16 cellular contexts compared by ENCODE assay signal in genomic region chr11:47396049-47396320, GRCh38. TPM values are rescaled to one million over a fixed set of nuclear protein-coding genes. Genes with fewer than 3 reads are reported as not detected.
DNase-seq lines count a peak whose midpoint lies in the region; ATAC-seq and TF ChIP-seq lines count a peak whose summit lies in the region.
"Had no signal": no experiment of that assay in that cellular context is flagged by ENCODE, and none has a peak within 500 bp of the region (broad histone marks: within the 10 kb centered on the region; RNA-seq: fewer than 3 reads in every experiment).

No MANE protein-coding gene starts in this region.

- peaks cover 46% of the 10 kb centered on the region for H3K4me1 Mint-ChIP-seq in activated naive CD4-positive, alpha-beta T cell treated with anti-CD3 and anti-CD28 coated beads, Interleukin-2, amount 50 U/mL, for 24 hours
- H3K4me1 Mint-ChIP-seq in activated T-helper 1 cell treated with anti-CD3 and anti-CD28 coated beads, Interleukin-12 subunit alpha, Interleukin-12 subunit beta, Interleukin-2, Interleukin-4 antibody, amounts not matched to agents 30 ng/mL and 10 ng/mL and 1 ng/mL, durations not matched to agents 14 hours and 24 hours and 36 hours (ENCODE audit: low read depth): peaks cover 20% of the 10 kb centered on the region

- no peaks in the 10 kb centered on the region for H3K36me3 Mint-ChIP-seq in activated naive CD4-positive, alpha-beta T cell treated with anti-CD3 and anti-CD28 coated beads, Interleukin-2, amount 50 U/mL, for 24 hours
- H3K36me3 Mint-ChIP-seq in activated T-helper 1 cell treated with anti-CD3 and anti-CD28 coated beads, Interleukin-12 subunit alpha, Interleukin-12 subunit beta, Interleukin-2, Interleukin-4 antibody, amounts not matched to agents 30 ng/mL and 10 ng/mL and 1 ng/mL, durations not matched to agents 14 hours and 24 hours and 36 hours (ENCODE audit: low read depth): no peaks in the 10 kb centered on the region

- H3K9me3 Mint-ChIP-seq in activated naive CD4-positive, alpha-beta T cell treated with anti-CD3 and anti-CD28 coated beads, Interleukin-2, amount 50 U/mL, for 24 hours: no peaks in the 10 kb centered on the region
- no peaks in the 10 kb centered on the region for H3K9me3 Mint-ChIP-seq in activated T-helper 1 cell treated with anti-CD3 and anti-CD28 coated beads, Interleukin-12 subunit alpha, Interleukin-12 subunit beta, Interleukin-2, Interleukin-4 antibody, amounts not matched to agents 30 ng/mL and 10 ng/mL and 1 ng/mL, durations not matched to agents 14 hours and 24 hours and 36 hours
- H3K9me3 Mint-ChIP-seq: GM23338 had no signal

- H3K36me3 ChIP-seq in mucosa of descending colon (ENCODE audit: low read depth) (no peaks in the 10 kb centered on the region), tibial nerve (no peaks in the 10 kb centered on the region)

- no peaks in the 10 kb centered on the region for H3K27me3 ChIP-seq in tibial nerve

- no peak for DNase-seq in activated naive CD4-positive, alpha-beta T cell (lab: John Stamatoyannopoulos, UW)
- DNase-seq in activated T-helper 1 cell treated with anti-CD3 and anti-CD28 coated beads, Interleukin-12 subunit alpha, Interleukin-12 subunit beta, Interleukin-2, Interleukin-4 antibody, amounts not matched to agents 30 ng/mL and 10 ng/mL and 1 ng/mL, durations not matched to agents 14 hours and 24 hours and 36 hours (ENCODE audit: low spot score): no peak
- DNase-seq in mucosa of descending colon (peak in 2 of 3 donors; percentile 14 to 48), tibial nerve (ENCODE audit: low spot score in 2 of 2) (no peak), NCI-H2029 (lab: John Stamatoyannopoulos, UW) (no peak), anterior cingulate cortex (lab: John Stamatoyannopoulos, UW) (no peak), coronary artery (ENCODE audit: low spot score) (no peak)
- DNase-seq: DND-41; effector CD8-positive, alpha-beta T cell; foreskin melanocyte; NCI-H2227 treated with DMSO at 0.1 percent for 48 hours; small intestine had no signal

- H3K4me3 Mint-ChIP-seq in activated naive CD4-positive, alpha-beta T cell treated with anti-CD3 and anti-CD28 coated beads, Interleukin-2, amount 50 U/mL, for 24 hours: no peak overlapping the region
- no peak overlapping the region for H3K4me3 Mint-ChIP-seq in activated T-helper 1 cell treated with anti-CD3 and anti-CD28 coated beads, Interleukin-12 subunit alpha, Interleukin-12 subunit beta, Interleukin-2, Interleukin-4 antibody, amounts not matched to agents 30 ng/mL and 10 ng/mL and 1 ng/mL, durations not matched to agents 14 hours and 24 hours and 36 hours
- H3K4me3 Mint-ChIP-seq: GM23338 had no signal

- WGBS in tibial nerve, 2 donors: 92% methylated on average over 3 of the region's 3 CpGs

- H3K9me3 ChIP-seq in mucosa of descending colon: no peaks in the 10 kb centered on the region
- no peaks in the 10 kb centered on the region for H3K9me3 ChIP-seq in tibial nerve

- TF ChIP-seq EP300 in tibial nerve (IDR thresholded peaks at IDR 0.05): no peak

- ATAC-seq in mucosa of descending colon: no peak
- ATAC-seq: GM23338 had no signal

- peak overlapping the region in 3 of 4 donors; percentile 80 to 89 (median 87) for H3K27ac ChIP-seq in tibial nerve
- peak overlapping the region in 1 of 2 donors; percentile 93 for H3K27ac ChIP-seq in coronary artery

- H3K4me3 ChIP-seq in mucosa of descending colon (no peak overlapping the region), tibial nerve (no peak overlapping the region), coronary artery (no peak overlapping the region)
- H3K4me3 ChIP-seq: GM23338 had no signal

- H3K27me3 Mint-ChIP-seq in activated naive CD4-positive, alpha-beta T cell treated with anti-CD3 and anti-CD28 coated beads, Interleukin-2, amount 50 U/mL, for 24 hours: no peaks in the 10 kb centered on the region
- no peaks in the 10 kb centered on the region for H3K27me3 Mint-ChIP-seq in activated T-helper 1 cell treated with anti-CD3 and anti-CD28 coated beads, Interleukin-12 subunit alpha, Interleukin-12 subunit beta, Interleukin-2, Interleukin-4 antibody, amounts not matched to agents 30 ng/mL and 10 ng/mL and 1 ng/mL, durations not matched to agents 14 hours and 24 hours and 36 hours (ENCODE audit: insufficient read depth)

- TF ChIP-seq POLR2A in tibial nerve (IDR thresholded peaks at IDR 0.05): no peak

- H3K27ac Mint-ChIP-seq in activated naive CD4-positive, alpha-beta T cell treated with anti-CD3 and anti-CD28 coated beads, Interleukin-2, amount 50 U/mL, for 24 hours: peak overlapping the region; percentile 98
- peak overlapping the region; percentile 87 for H3K27ac Mint-ChIP-seq in activated T-helper 1 cell treated with anti-CD3 and anti-CD28 coated beads, Interleukin-12 subunit alpha, Interleukin-12 subunit beta, Interleukin-2, Interleukin-4 antibody, amounts not matched to agents 30 ng/mL and 10 ng/mL and 1 ng/mL, durations not matched to agents 14 hours and 24 hours and 36 hours
- H3K27ac Mint-ChIP-seq: GM23338 had no signal

- H3K4me1 ChIP-seq in mucosa of descending colon (ENCODE audit: low read depth): peaks cover 3% of the 10 kb centered on the region
- peaks cover 3 to 29% (median 13%) of the 10 kb centered on the region in 4 donors for H3K4me1 ChIP-seq in tibial nerve

- TF ChIP-seq CTCF in mucosa of descending colon (IDR thresholded peaks at IDR 0.05) (no peak), tibial nerve (IDR thresholded peaks at IDR 0.05) (no peak), coronary artery (IDR thresholded peaks at IDR 0.05) (no peak)

- intact Hi-C loops in activated T-helper 1 cell treated with anti-CD3 and anti-CD28 coated beads, Interleukin-12 subunit alpha, Interleukin-12 subunit beta, Interleukin-2, Interleukin-4 antibody, amounts not matched to agents 30 ng/mL and 10 ng/mL and 1 ng/mL, durations not matched to agents 14 hours and 24 hours and 36 hours (cut with micrococcal nuclease): no loop called here
- intact Hi-C loops in mucosa of descending colon (cut with DNase I, micrococcal nuclease): no loop called here

RNA-seq across cellular contexts. Expression of gene SLC39A13, which starts 12.4 kb away (rescaled TPM):
- 15.5 and 16.2 TPM in 2 replicates for total RNA-seq in activated T-helper 1 cell treated with anti-CD3 and anti-CD28 coated beads, Interleukin-12 subunit alpha, Interleukin-12 subunit beta, Interleukin-2, Interleukin-4 antibody, amounts not matched to agents 30 ng/mL and 10 ng/mL and 1 ng/mL, durations not matched to agents 14 hours and 24 hours and 36 hours
- total RNA-seq in mucosa of descending colon: 10 to 100 TPM; 14.4 to 30.9 (median 21.4) TPM
- total RNA-seq in tibial nerve: 100 to 1,000 TPM in 3 of 4 donors, 10 to 100 TPM in 1; 91.6 to 142 (median 116) TPM

RNA-seq across cellular contexts. Expression of gene SPI1, which starts 17.6 kb away (rescaled TPM):
- total RNA-seq in activated T-helper 1 cell treated with anti-CD3 and anti-CD28 coated beads, Interleukin-12 subunit alpha, Interleukin-12 subunit beta, Interleukin-2, Interleukin-4 antibody, amounts not matched to agents 30 ng/mL and 10 ng/mL and 1 ng/mL, durations not matched to agents 14 hours and 24 hours and 36 hours: not detected in 2 replicates
- total RNA-seq in mucosa of descending colon (10 to 100 TPM in 2 of 3 donors, 1 to 10 TPM in 1; 4.9 to 21.0 (median 20.6) TPM), tibial nerve (10 to 100 TPM; 18.8 to 73.5 (median 25.2) TPM)
- total RNA-seq: astrocyte; GM23338; T-helper 1 cell treated with Interleukin-12 subunit alpha and Interleukin-12 subunit beta and Interleukin-4 antibody, amounts not matched to agents 30 ng/mL and 1 ng/mL, for 36 hours had no signal

RNA-seq across cellular contexts. Expression of gene PSMC3, which starts 30.3 kb away (rescaled TPM):
- 219 and 222 TPM in 2 replicates for total RNA-seq in activated T-helper 1 cell treated with anti-CD3 and anti-CD28 coated beads, Interleukin-12 subunit alpha, Interleukin-12 subunit beta, Interleukin-2, Interleukin-4 antibody, amounts not matched to agents 30 ng/mL and 10 ng/mL and 1 ng/mL, durations not matched to agents 14 hours and 24 hours and 36 hours
- total RNA-seq in mucosa of descending colon: 100 to 1,000 TPM in 1 of 3 donors, 10 to 100 TPM in 2; 70.7 to 115 (median 91.0) TPM
- total RNA-seq in tibial nerve: 100 to 1,000 TPM; 103 to 147 (median 128) TPM

RNA-seq across cellular contexts. Expression of gene MYBPC3, which starts 43.5 kb away (rescaled TPM):
- total RNA-seq in activated T-helper 1 cell treated with anti-CD3 and anti-CD28 coated beads, Interleukin-12 subunit alpha, Interleukin-12 subunit beta, Interleukin-2, Interleukin-4 antibody, amounts not matched to agents 30 ng/mL and 10 ng/mL and 1 ng/mL, durations not matched to agents 14 hours and 24 hours and 36 hours: not detected in 2 replicates
- total RNA-seq in mucosa of descending colon (1 to 10 TPM in 1 of 3 donors, under 1 TPM in 2; 0.06 to 1.1 (median 0.09) TPM), tibial nerve (under 1 TPM in 2 of 4 donors, not detected in 2; 0.21 to 0.60 TPM)
- total RNA-seq: astrocyte; GM23338; T-helper 1 cell treated with Interleukin-12 subunit alpha and Interleukin-12 subunit beta and Interleukin-4 antibody, amounts not matched to agents 30 ng/mL and 1 ng/mL, for 36 hours had no signal

RNA-seq across cellular contexts. Expression of gene RAPSN, which starts 53.0 kb away (rescaled TPM):
- total RNA-seq in activated T-helper 1 cell treated with anti-CD3 and anti-CD28 coated beads, Interleukin-12 subunit alpha, Interleukin-12 subunit beta, Interleukin-2, Interleukin-4 antibody, amounts not matched to agents 30 ng/mL and 10 ng/mL and 1 ng/mL, durations not matched to agents 14 hours and 24 hours and 36 hours: 0.51 and 0.62 TPM in 2 replicates
- under 1 TPM; 0.41 to 0.96 (median 0.95) TPM for total RNA-seq in mucosa of descending colon
- 1 to 10 TPM; 2.2 to 6.7 (median 2.7) TPM for total RNA-seq in tibial nerve

Comparison
In these comparisons a context has a peak if more than half of its experiments do, and no peak if none do; other contexts are left out.
1. DNase-seq: peak in mucosa of descending colon (2 of 3); none in activated naive CD4-positive, alpha-beta T cell (0 of 4), activated T-helper 1 cell treated with anti-CD3 and anti-CD28 coated beads, Interleukin-12 subunit alpha, Interleukin-12 subunit beta, Interleukin-2, Interleukin-4 antibody, amounts not matched to agents 30 ng/mL and 10 ng/mL and 1 ng/mL, durations not matched to agents 14 hours and 24 hours and 36 hours (single experiment), tibial nerve (0 of 2), NCI-H2029 (single experiment), anterior cingulate cortex (0 of 58) and coronary artery (single experiment).